In the genomic region with DNA sequence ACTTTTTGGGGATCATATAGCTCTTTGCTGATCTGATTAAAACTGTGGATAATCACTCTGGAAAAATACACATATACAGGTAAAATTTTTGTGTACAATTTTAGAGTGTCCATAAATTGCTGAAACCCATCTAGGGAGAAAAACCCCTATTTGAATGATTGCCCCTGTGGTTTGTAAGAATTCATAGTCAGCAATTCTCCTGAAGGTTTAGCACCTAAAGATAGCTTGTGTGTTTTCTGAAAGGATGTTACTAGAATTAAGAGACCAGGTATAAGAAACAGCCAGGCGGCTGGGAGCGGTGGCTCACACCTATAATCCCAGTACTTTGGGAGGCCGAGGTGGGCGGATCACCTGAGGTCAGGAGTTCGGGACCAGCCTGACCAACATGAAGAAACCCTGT, we compare ENCODE assay signal across 30 cellular contexts.
"Had no signal": no experiment of that assay in that cellular context is flagged by ENCODE, and none has a peak within 500 bp of the region (broad histone marks: within the 10 kb centered on the region; RNA-seq: fewer than 3 reads in every experiment).

No MANE protein-coding gene starts in this region.

- H3K4me1 Mint-ChIP-seq: immature natural killer cell; naive thymus-derived CD8-positive, alpha-beta T cell; nephron; neural crest cell; stimulated activated effector memory CD8-positive, alpha-beta T cell treated with anti-CD3 and anti-CD28 coated beads, Interleukin-12 subunit alpha, Interleukin-12 subunit beta, amount 100 ng/mL, for 72 hours had no signal

- H3K27me3 Mint-ChIP-seq: naive thymus-derived CD8-positive, alpha-beta T cell; stimulated activated naive CD8-positive, alpha-beta T cell treated with anti-CD3 and anti-CD28 coated beads, Interleukin-15, Interleukin-2, amounts not matched to agents 100 ng/mL and 50 ng/mL, for 24 hours had no signal

- H3K27ac ChIP-seq: left lung, lower lobe of right lung, pancreas, prostate gland, sigmoid colon, spleen, suprapubic skin, thoracic aorta, tibial artery, upper lobe of right lung had no signal

- H3K27me3 ChIP-seq: left lung, pancreas, sigmoid colon, spleen, suprapubic skin, tibial artery, upper lobe of right lung had no signal

- H3K9me3 Mint-ChIP-seq: immature natural killer cell; naive thymus-derived CD8-positive, alpha-beta T cell; nephron; neural crest cell; stimulated activated effector memory CD8-positive, alpha-beta T cell treated with anti-CD3 and anti-CD28 coated beads, Interleukin-12 subunit alpha, Interleukin-12 subunit beta, amount 100 ng/mL, for 72 hours; stimulated activated naive CD8-positive, alpha-beta T cell treated with anti-CD3 and anti-CD28 coated beads, Interleukin-15, Interleukin-2, amounts not matched to agents 100 ng/mL and 50 ng/mL, for 24 hours had no signal

- FAIRE-seq: islet of Langerhans, kidney, pancreas, small intestine, urothelium cell line had no signal

- H3K9me3 ChIP-seq: left lung, lower lobe of right lung, pancreas, prostate gland, sigmoid colon, spleen, suprapubic skin, thoracic aorta, tibial artery, upper lobe of right lung had no signal

- H3K4me3 ChIP-seq: left lung, lower lobe of right lung, pancreas, prostate gland, sigmoid colon, spleen, suprapubic skin, thoracic aorta, tibial artery, upper lobe of right lung had no signal

- ATAC-seq: left colon; left lung; lower lobe of right lung; naive thymus-derived CD8-positive, alpha-beta T cell; pancreas; right cardiac atrium; stimulated activated effector memory CD8-positive, alpha-beta T cell treated with anti-CD3 and anti-CD28 coated beads, Interleukin-12 subunit alpha, Interleukin-12 subunit beta, amount 100 ng/mL, for 72 hours; upper lobe of right lung had no signal

- H3K4me1 ChIP-seq: lower lobe of right lung, pancreas, prostate gland, spleen, upper lobe of right lung had no signal

- H3K4me3 Mint-ChIP-seq: immature natural killer cell; naive thymus-derived CD8-positive, alpha-beta T cell; nephron; neural crest cell; stimulated activated effector memory CD8-positive, alpha-beta T cell treated with anti-CD3 and anti-CD28 coated beads, Interleukin-12 subunit alpha, Interleukin-12 subunit beta, amount 100 ng/mL, for 72 hours; stimulated activated naive CD8-positive, alpha-beta T cell treated with anti-CD3 and anti-CD28 coated beads, Interleukin-15, Interleukin-2, amounts not matched to agents 100 ng/mL and 50 ng/mL, for 24 hours had no signal

- H3K36me3 ChIP-seq: left lung, lower lobe of right lung, pancreas, prostate gland, sigmoid colon, spleen, suprapubic skin, thoracic aorta, tibial artery, upper lobe of right lung had no signal

- H3K36me3 Mint-ChIP-seq: immature natural killer cell; naive thymus-derived CD8-positive, alpha-beta T cell; stimulated activated effector memory CD8-positive, alpha-beta T cell treated with anti-CD3 and anti-CD28 coated beads, Interleukin-12 subunit alpha, Interleukin-12 subunit beta, amount 100 ng/mL, for 72 hours had no signal

- DNase-seq: immature natural killer cell; kidney; left colon; left lung; lower lobe of right lung; mammary epithelial cell; mesenchymal stem cell; naive thymus-derived CD8-positive, alpha-beta T cell; nucleus accumbens; pancreas; posterior cingulate gyrus; retina; right cardiac atrium; sigmoid colon; small intestine; spleen; stimulated activated CD4-positive, alpha-beta T cell treated with anti-CD3 and anti-CD28 coated beads, Interleukin-4, amount 100 ng/mL, for 24 hours; stimulated activated naive CD4-positive, alpha-beta T cell; tibial artery; trophoblast cell; upper lobe of right lung had no signal

- H3K27ac Mint-ChIP-seq: immature natural killer cell; naive thymus-derived CD8-positive, alpha-beta T cell; nephron; stimulated activated effector memory CD8-positive, alpha-beta T cell treated with anti-CD3 and anti-CD28 coated beads, Interleukin-12 subunit alpha, Interleukin-12 subunit beta, amount 100 ng/mL, for 72 hours; stimulated activated naive CD8-positive, alpha-beta T cell treated with anti-CD3 and anti-CD28 coated beads, Interleukin-15, Interleukin-2, amounts not matched to agents 100 ng/mL and 50 ng/mL, for 24 hours had no signal
